9 cellular contexts compared by ENCODE assay signal in the genomic region with DNA sequence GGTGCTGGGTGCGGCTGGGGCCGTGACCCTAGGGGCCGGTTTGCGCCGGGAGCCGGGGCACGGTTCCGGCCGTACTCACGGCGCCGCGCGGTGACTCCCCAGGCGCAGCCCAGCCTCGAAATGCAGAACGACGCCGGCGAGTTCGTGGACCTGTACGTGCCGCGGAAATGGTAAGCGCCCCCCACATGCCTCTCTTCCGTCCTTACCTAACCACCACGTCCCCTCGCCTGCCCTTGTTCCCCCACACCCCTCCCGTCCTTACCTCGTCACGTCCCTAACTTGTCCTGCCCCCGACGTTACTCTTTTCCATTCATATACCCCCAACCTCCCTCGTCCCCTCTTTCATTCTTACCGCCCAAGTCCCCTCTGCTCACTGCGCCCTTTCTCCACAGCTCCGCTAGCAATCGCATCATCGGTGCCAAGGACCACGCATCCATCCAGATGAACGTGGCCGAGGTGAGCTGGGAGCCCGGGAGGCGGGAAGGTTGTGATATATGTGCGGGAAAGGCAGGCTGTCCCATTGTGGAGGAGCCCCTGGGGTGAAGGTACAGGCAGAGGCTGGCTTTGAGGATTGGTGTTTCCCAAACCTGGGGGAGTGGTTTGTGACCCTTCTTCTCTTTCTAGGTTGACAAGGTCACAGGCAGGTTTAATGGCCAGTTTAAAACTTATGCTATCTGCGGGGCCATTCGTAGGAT. TPM values are rescaled to one million over a fixed set of nuclear protein-coding genes. Genes with fewer than 3 reads are reported as not detected.
DNase-seq lines count a peak whose midpoint lies in the region; ATAC-seq, FAIRE-seq and TF ChIP-seq lines count a peak whose summit lies in the region.
"Had no signal": no experiment of that assay in that cellular context is flagged by ENCODE, and none has a peak within 500 bp of the region (broad histone marks: within the 10 kb centered on the region; RNA-seq: fewer than 3 reads in every experiment).

No MANE protein-coding gene starts in this region.

- ATAC-seq in activated CD8-positive, alpha-beta memory T cell treated with anti-CD3 and anti-CD28 coated beads, Interleukin-2, amount 10 ng/mL, durations not matched to agents 7 days and 5 days, result no peak
- ATAC-seq in HepG2, result no peak

- TF ChIP-seq POLR2A in HepG2 (IDR thresholded peaks at IDR 0.05; ENCODE audit: insufficient read depth in 1 of 2, low read depth in 2 of 2, low read length in 2 of 2) (peak in 1 of 2 experiments; percentile 33; a peak in 1 of 4 replicates), tibial nerve (IDR thresholded peaks at IDR 0.05) (no peak)

- H3K36me3 Mint-ChIP-seq in activated CD8-positive, alpha-beta memory T cell treated with anti-CD3 and anti-CD28 coated beads, Interleukin-2, amount 10 ng/mL, durations not matched to agents 7 days and 5 days, result peaks cover 28% of the 10 kb centered on the region
- H3K36me3 Mint-ChIP-seq in activated naive CD8-positive, alpha-beta T cell, result peaks cover 9% of the 10 kb centered on the region

- no peak overlapping the region for H2AFZ ChIP-seq in HepG2 (ENCODE audit: low read length)

- peak; percentile 52 for DNase-seq in activated CD8-positive, alpha-beta memory T cell treated with anti-CD3 and anti-CD28 coated beads, Interleukin-2, amount 10 ng/mL, durations not matched to agents 7 days and 5 days
- no peak for DNase-seq in activated CD8-positive, alpha-beta memory T cell treated with anti-CD3 and anti-CD28 coated beads, Interleukin-2, amount 50 U/mL, for 48 hours
- DNase-seq in HepG2 (ENCODE audit: low spot score), result no peak
- DNase-seq in tibial nerve (ENCODE audit: low spot score in 2 of 2), result no peak
- DNase-seq in Kasumi-1 (lab: John Stamatoyannopoulos, UW), result no peak
- DNase-seq in NCI-H187 treated with DMSO at 0.1 percent for 48 hours (lab: John Stamatoyannopoulos, UW), result no peak
- no peak for DNase-seq in G401 (ENCODE audit: low spot score)

- no peaks in the 10 kb centered on the region; a peak in 2 of 5 replicates for H3K27me3 ChIP-seq in HepG2 (ENCODE audit: control insufficient read depth in 1 of 2, insufficient read depth in 2 of 2, low read length in 2 of 2)
- H3K27me3 ChIP-seq in tibial nerve, result no peaks in the 10 kb centered on the region

- in situ Hi-C loops in HepG2 (cut with HindIII; ENCODE audit: extremely low pct_ligation_motif_present, low pct_unique_long_range_greater_than_20kb), result no loop called here
- in situ Hi-C loops in G401 (cut with HindIII; ENCODE audit: low sequenced_read_pairs), result no loop called here

- H3K27ac ChIP-seq in HepG2 (ENCODE audit: extremely low read length, insufficient read depth, low read length), result peak overlapping the region; percentile 66
- H3K27ac ChIP-seq in tibial nerve, result peak overlapping the region; percentile 80 to 98 (median 93)

- peak overlapping the region; percentile 92 for H3K4me3 Mint-ChIP-seq in activated CD8-positive, alpha-beta memory T cell treated with anti-CD3 and anti-CD28 coated beads, Interleukin-2, amount 10 ng/mL, durations not matched to agents 7 days and 5 days
- peak overlapping the region; percentile 96 for H3K4me3 Mint-ChIP-seq in activated naive CD8-positive, alpha-beta T cell

- H3K4me1 ChIP-seq in HepG2 (ENCODE audit: insufficient read depth, low read length), result peaks cover 34% of the 10 kb centered on the region
- peaks cover 0 to 43% (median 26%) of the 10 kb centered on the region in 4 donors for H3K4me1 ChIP-seq in tibial nerve

- FAIRE-seq in HepG2 (lab: Jason Lieb, UNC), result no peak
- FAIRE-seq: G401.6 had no signal

- no peaks in the 10 kb centered on the region for H3K9me3 Mint-ChIP-seq in activated CD8-positive, alpha-beta memory T cell treated with anti-CD3 and anti-CD28 coated beads, Interleukin-2, amount 10 ng/mL, durations not matched to agents 7 days and 5 days (ENCODE audit: low read depth)
- no peaks in the 10 kb centered on the region for H3K9me3 Mint-ChIP-seq in activated naive CD8-positive, alpha-beta T cell (ENCODE audit: low read depth)

- H3K27me3 Mint-ChIP-seq in activated CD8-positive, alpha-beta memory T cell treated with anti-CD3 and anti-CD28 coated beads, Interleukin-2, amount 10 ng/mL, durations not matched to agents 7 days and 5 days, result no peaks in the 10 kb centered on the region
- H3K27me3 Mint-ChIP-seq in activated naive CD8-positive, alpha-beta T cell, result no peaks in the 10 kb centered on the region

- BruUV-seq in HepG2 (replicated peaks; lab: Mats Ljungman, UMichigan), result TSS peak; percentile 76

- no peak for TF ChIP-seq CTCF in HepG2 (CRISPR knock-in tag; IDR thresholded peaks at IDR 0.05)
- TF ChIP-seq CTCF in tibial nerve (IDR thresholded peaks at IDR 0.05), result no peak

- H3K79me2 ChIP-seq in HepG2 (ENCODE audit: insufficient read depth, low read length), result peaks cover 40% of the 10 kb centered on the region

- POLR2A ChIA-PET in HepG2 (lab: Yijun Ruan, JAX), result interaction anchor here (0.6 to 4.5 kb wide), 20 partner anchors 8 to 1240 kb away, joined by 3 to 73 read pairs (median 5); a partner anchor contains a TSS

- H3K4me3 ChIP-seq in HepG2 (replicated peaks in 1 of 3; ENCODE audit: insufficient read depth in 1 of 3, low read depth in 2 of 3, low read length in 3 of 3) (peak overlapping the region; percentile 97 to 99 (median 99)), tibial nerve (peak overlapping the region; percentile 71 to 97 (median 88))

- no peak for TF ChIP-seq RAD21 in HepG2 (CRISPR knock-in tag; IDR thresholded peaks at IDR 0.05)

- peak overlapping the region; percentile 92 for H3K27ac Mint-ChIP-seq in activated CD8-positive, alpha-beta memory T cell treated with anti-CD3 and anti-CD28 coated beads, Interleukin-2, amount 10 ng/mL, durations not matched to agents 7 days and 5 days
- peak overlapping the region; percentile 93 for H3K27ac Mint-ChIP-seq in activated naive CD8-positive, alpha-beta T cell

- TF ChIP-seq EP300 in HepG2 (IDR thresholded peaks at IDR 0.05; ENCODE audit: low read depth in 2 of 2, low read length in 2 of 2) (no peak), HepG2 (CRISPR knock-in tag; IDR thresholded peaks at IDR 0.05; ENCODE audit: borderline replicate concordance) (no peak), tibial nerve (IDR thresholded peaks at IDR 0.05) (no peak)

- peaks cover 15 to 34% of the 10 kb centered on the region in 2 experiments for H3K36me3 ChIP-seq in HepG2 (replicated peaks in 1 of 2; ENCODE audit: control insufficient read depth in 1 of 2, insufficient read depth in 2 of 2, low read length in 2 of 2)
- H3K36me3 ChIP-seq in tibial nerve, result peaks cover 0 to 44% (median 1%) of the 10 kb centered on the region in 3 donors

- H3K9ac ChIP-seq in HepG2 (ENCODE audit: insufficient read depth, low read depth, low read length), result peak overlapping the region; percentile 97

- H3K4me1 Mint-ChIP-seq in activated CD8-positive, alpha-beta memory T cell treated with anti-CD3 and anti-CD28 coated beads, Interleukin-2, amount 10 ng/mL, durations not matched to agents 7 days and 5 days, result peaks cover 48% of the 10 kb centered on the region
- peaks cover 35% of the 10 kb centered on the region for H3K4me1 Mint-ChIP-seq in activated naive CD8-positive, alpha-beta T cell (ENCODE audit: low read depth)

- H3K9me3 ChIP-seq in HepG2 (ENCODE audit: low read length), result no peaks in the 10 kb centered on the region
- H3K9me3 ChIP-seq in tibial nerve, result no peaks in the 10 kb centered on the region

- WGBS in HepG2 (ENCODE audit: low lambda C conversion rate), result under 1% methylated on average over 43 of the region's 47 CpGs
- WGBS in tibial nerve, 2 donors, result 4% methylated on average over 31 to 43 of the region's 47 CpGs

- CTCF ChIA-PET in activated CD8-positive, alpha-beta memory T cell treated with anti-CD3 and anti-CD28 coated beads, Interleukin-2, amount 10 ng/mL, durations not matched to agents 7 days and 5 days (lab: Charles Lee), result interaction anchor here (0.7 to 2.0 kb wide), 4 partner anchors 85 to 836 kb away, joined by 3 to 11 read pairs (median 3); a partner anchor contains a TSS
- CTCF ChIA-PET in HepG2 (lab: Yijun Ruan, JAX; ENCODE audit: low intra/inter-chr PET ratio, low total read pairs), result interaction anchor here (2.8 kb wide), 1 partner anchor 85 kb away, joined by 13 read pairs; a partner anchor contains a TSS

- peaks cover 17% of the 10 kb centered on the region for H4K20me1 ChIP-seq in HepG2 (ENCODE audit: insufficient read depth, low read length)

- intact Hi-C loops in HepG2 (cut with micrococcal nuclease; ENCODE audit: unreplicated experiment), result no loop called here

- peak overlapping the region; percentile 97 for H3K4me2 ChIP-seq in HepG2 (ENCODE audit: low read depth, low read length)

RNA-seq across cellular contexts. Expression of a gene that starts 0.5 kb away (rescaled TPM):
- 1,000 to 10,000 TPM; 1,634 to 1,703 TPM for total RNA-seq in activated CD8-positive, alpha-beta memory T cell treated with anti-CD3 and anti-CD28 coated beads, Interleukin-2, amount 10 ng/mL, durations not matched to agents 7 days and 5 days
- total RNA-seq in HepG2 (2016; rRNA removed; fragmentation: Illumina TruSeq; extraction: Trizol) (2,584 and 2,647 TPM in 2 replicates), tibial nerve (1,000 to 10,000 TPM; 1,371 to 3,195 (median 1,826) TPM)
- 3,497 and 3,511 TPM in 2 replicates for total RNA-seq in HepG2 (2016; cell fraction: cytosol; rRNA removed; fragmentation: Illumina TruSeq; extraction: Trizol; ENCODE audit: low read depth)
- 2,606 and 2,768 TPM in 2 replicates for total RNA-seq in HepG2 (2016; cell fraction: insoluble cytoplasmic fraction; rRNA removed; fragmentation: Illumina TruSeq; extraction: Trizol)
- 4,939 and 5,761 TPM in 2 replicates for total RNA-seq in HepG2 (2016; cell fraction: membrane; rRNA removed; fragmentation: Illumina TruSeq; extraction: Trizol)
- total RNA-seq in HepG2 (2016; cell fraction: nucleus; rRNA removed; fragmentation: Illumina TruSeq; extraction: Trizol), result 1,156 and 1,166 TPM in 2 replicates
- 9,925 and 11,063 TPM in 2 replicates for polyA plus RNA-seq in HepG2 (2011; rRNA removed)
- polyA plus RNA-seq in HepG2 (2011; cell fraction: cytosol; rRNA removed), result 11,031 and 15,081 TPM in 2 replicates
- 5,156 and 5,267 TPM in 2 replicates for polyA plus RNA-seq in HepG2 (2011; cell fraction: nucleus; rRNA removed)
- 6,658 and 8,852 TPM in 2 replicates for polyA plus RNA-seq in HepG2 (2012)
- 5,362 and 5,590 TPM in 2 replicates for polyA plus RNA-seq in HepG2 (2016; cell fraction: cytosol; fragmentation: Illumina TruSeq; extraction: Trizol; ENCODE audit: low read depth)
- 3,197 and 3,428 TPM in 2 replicates for polyA plus RNA-seq in HepG2 (2016; cell fraction: insoluble cytoplasmic fraction; fragmentation: Illumina TruSeq; extraction: Trizol; ENCODE audit: low read depth)
- 5,998 and 6,820 TPM in 2 replicates for polyA plus RNA-seq in HepG2 (2016; cell fraction: membrane; fragmentation: Illumina TruSeq; extraction: Trizol; ENCODE audit: low read depth)
- polyA plus RNA-seq in HepG2 (2016; cell fraction: nucleus; fragmentation: Illumina TruSeq; extraction: Trizol; ENCODE audit: insufficient read depth, low read depth), result 2,753 and 2,989 TPM in 2 replicates
- 2,340 and 3,999 TPM in 2 replicates for polyA minus RNA-seq in HepG2 (2011; rRNA and poly(A)+ RNA removed; ENCODE audit: low replicate concordance)
- 1,154 and 1,167 TPM in 2 replicates for polyA minus RNA-seq in HepG2 (2011; cell fraction: cytosol; rRNA and poly(A)+ RNA removed)
- 809 and 896 TPM in 2 replicates for polyA minus RNA-seq in HepG2 (2011; cell fraction: nucleus; rRNA and poly(A)+ RNA removed)
- 1,245 and 1,753 TPM in 2 replicates for total RNA-seq in G401 (2014; rRNA removed; shearing (Covaris generic))

RNA-seq across cellular contexts. Expression of a gene that starts 19.7 kb away (rescaled TPM):
- 10 to 100 TPM; 15.6 to 16.5 TPM for total RNA-seq in activated CD8-positive, alpha-beta memory T cell treated with anti-CD3 and anti-CD28 coated beads, Interleukin-2, amount 10 ng/mL, durations not matched to agents 7 days and 5 days
- total RNA-seq in HepG2 (2016; rRNA removed; fragmentation: Illumina TruSeq; extraction: Trizol), result 9.7 and 10.2 TPM in 2 replicates
- total RNA-seq in HepG2 (2016; cell fraction: cytosol; rRNA removed; fragmentation: Illumina TruSeq; extraction: Trizol; ENCODE audit: low read depth), result 3.4 and 4.0 TPM in 2 replicates
- 9.2 and 9.3 TPM in 2 replicates for total RNA-seq in HepG2 (2016; cell fraction: insoluble cytoplasmic fraction; rRNA removed; fragmentation: Illumina TruSeq; extraction: Trizol)
- 13.2 and 14.3 TPM in 2 replicates for total RNA-seq in HepG2 (2016; cell fraction: membrane; rRNA removed; fragmentation: Illumina TruSeq; extraction: Trizol)
- 5.6 and 7.3 TPM in 2 replicates for total RNA-seq in HepG2 (2016; cell fraction: nucleus; rRNA removed; fragmentation: Illumina TruSeq; extraction: Trizol)
- 5.2 and 5.9 TPM in 2 replicates for polyA plus RNA-seq in HepG2 (2011; rRNA removed)
- polyA plus RNA-seq in HepG2 (2011; cell fraction: cytosol; rRNA removed), result 4.8 and 5.4 TPM in 2 replicates
- 6.8 and 7.6 TPM in 2 replicates for polyA plus RNA-seq in HepG2 (2011; cell fraction: nucleus; rRNA removed)
- polyA plus RNA-seq in HepG2 (2012), result 4.7 and 5.4 TPM in 2 replicates
- polyA plus RNA-seq in HepG2 (2016; cell fraction: cytosol; fragmentation: Illumina TruSeq; extraction: Trizol; ENCODE audit: low read depth), result 7.5 and 8.3 TPM in 2 replicates
- 20.6 and 26.7 TPM in 2 replicates for polyA plus RNA-seq in HepG2 (2016; cell fraction: insoluble cytoplasmic fraction; fragmentation: Illumina TruSeq; extraction: Trizol; ENCODE audit: low read depth)
- polyA plus RNA-seq in HepG2 (2016; cell fraction: membrane; fragmentation: Illumina TruSeq; extraction: Trizol; ENCODE audit: low read depth), result 20.0 and 22.1 TPM in 2 replicates
- polyA plus RNA-seq in HepG2 (2016; cell fraction: nucleus; fragmentation: Illumina TruSeq; extraction: Trizol; ENCODE audit: insufficient read depth, low read depth), result 18.8 and 19.3 TPM in 2 replicates
- polyA minus RNA-seq in HepG2 (2011; rRNA and poly(A)+ RNA removed; ENCODE audit: low replicate concordance), result 5.3 and 6.3 TPM in 2 replicates
- polyA minus RNA-seq in HepG2 (2011; cell fraction: cytosol; rRNA and poly(A)+ RNA removed), result 4.9 and 6.3 TPM in 2 replicates
- 4.8 and 5.2 TPM in 2 replicates for polyA minus RNA-seq in HepG2 (2011; cell fraction: nucleus; rRNA and poly(A)+ RNA removed)
- total RNA-seq in tibial nerve, result 1 to 10 TPM; 1.1 to 9.9 (median 6.2) TPM
- total RNA-seq in G401 (2014; rRNA removed; shearing (Covaris generic)), result 4.2 and 7.2 TPM in 2 replicates

RNA-seq across cellular contexts. Expression of a gene that starts 20.3 kb away (rescaled TPM):
- 1 to 10 TPM in 1 of 2 experiments, under 1 TPM in 1; 0.99 to 1.9 TPM for total RNA-seq in activated CD8-positive, alpha-beta memory T cell treated with anti-CD3 and anti-CD28 coated beads, Interleukin-2, amount 10 ng/mL, durations not matched to agents 7 days and 5 days
- total RNA-seq in HepG2 (2016; rRNA removed; fragmentation: Illumina TruSeq; extraction: Trizol) (28.5 and 44.7 TPM in 2 replicates), tibial nerve (100 to 1,000 TPM in 3 of 4 donors, 10 to 100 TPM in 1; 95.2 to 230 (median 139) TPM)
- total RNA-seq in HepG2 (2016; cell fraction: cytosol; rRNA removed; fragmentation: Illumina TruSeq; extraction: Trizol; ENCODE audit: low read depth), result 32.2 and 40.1 TPM in 2 replicates
- 24.0 and 53.5 TPM in 2 replicates for total RNA-seq in HepG2 (2016; cell fraction: insoluble cytoplasmic fraction; rRNA removed; fragmentation: Illumina TruSeq; extraction: Trizol)
- total RNA-seq in HepG2 (2016; cell fraction: membrane; rRNA removed; fragmentation: Illumina TruSeq; extraction: Trizol), result 23.5 and 24.2 TPM in 2 replicates
- total RNA-seq in HepG2 (2016; cell fraction: nucleus; rRNA removed; fragmentation: Illumina TruSeq; extraction: Trizol), result 108 and 131 TPM in 2 replicates
- polyA plus RNA-seq in HepG2 (2011; rRNA removed), result 21.0 and 22.7 TPM in 2 replicates
- polyA plus RNA-seq in HepG2 (2011; cell fraction: cytosol; rRNA removed), result 9.5 and 17.6 TPM in 2 replicates
- polyA plus RNA-seq in HepG2 (2011; cell fraction: nucleus; rRNA removed), result 504 and 754 TPM in 2 replicates
- polyA plus RNA-seq in HepG2 (2012), result 96.2 and 135 TPM in 2 replicates
- 12.5 and 12.7 TPM in 2 replicates for polyA plus RNA-seq in HepG2 (2016; cell fraction: cytosol; fragmentation: Illumina TruSeq; extraction: Trizol; ENCODE audit: low read depth)
- 34.3 and 49.3 TPM in 2 replicates for polyA plus RNA-seq in HepG2 (2016; cell fraction: insoluble cytoplasmic fraction; fragmentation: Illumina TruSeq; extraction: Trizol; ENCODE audit: low read depth)
- 14.2 and 17.2 TPM in 2 replicates for polyA plus RNA-seq in HepG2 (2016; cell fraction: membrane; fragmentation: Illumina TruSeq; extraction: Trizol; ENCODE audit: low read depth)
- 598 and 620 TPM in 2 replicates for polyA plus RNA-seq in HepG2 (2016; cell fraction: nucleus; fragmentation: Illumina TruSeq; extraction: Trizol; ENCODE audit: insufficient read depth, low read depth)
- 26.2 and 35.7 TPM in 2 replicates for polyA minus RNA-seq in HepG2 (2011; rRNA and poly(A)+ RNA removed; ENCODE audit: low replicate concordance)
- polyA minus RNA-seq in HepG2 (2011; cell fraction: cytosol; rRNA and poly(A)+ RNA removed), result 23.2 and 27.1 TPM in 2 replicates
- 70.0 and 71.2 TPM in 2 replicates for polyA minus RNA-seq in HepG2 (2011; cell fraction: nucleus; rRNA and poly(A)+ RNA removed)
- 21.6 and 28.3 TPM in 2 replicates for total RNA-seq in G401 (2014; rRNA removed; shearing (Covaris generic))

RNA-seq across cellular contexts. Expression of a gene that starts 40.0 kb away (rescaled TPM):
- total RNA-seq in activated CD8-positive, alpha-beta memory T cell treated with anti-CD3 and anti-CD28 coated beads, Interleukin-2, amount 10 ng/mL, durations not matched to agents 7 days and 5 days, result not detected
- total RNA-seq in HepG2 (2016; rRNA removed; fragmentation: Illumina TruSeq; extraction: Trizol) (0.46 and 0.86 TPM in 2 replicates), tibial nerve (not detected)
- 0.30 and 0.62 TPM in 2 replicates for total RNA-seq in HepG2 (2016; cell fraction: cytosol; rRNA removed; fragmentation: Illumina TruSeq; extraction: Trizol; ENCODE audit: low read depth)
- 0.65 and 0.76 TPM in 2 replicates for total RNA-seq in HepG2 (2016; cell fraction: insoluble cytoplasmic fraction; rRNA removed; fragmentation: Illumina TruSeq; extraction: Trizol)
- total RNA-seq in HepG2 (2016; cell fraction: membrane; rRNA removed; fragmentation: Illumina TruSeq; extraction: Trizol), result 0.52 and 0.65 TPM in 2 replicates
- 0.78 and 0.81 TPM in 2 replicates for total RNA-seq in HepG2 (2016; cell fraction: nucleus; rRNA removed; fragmentation: Illumina TruSeq; extraction: Trizol)
- polyA plus RNA-seq in HepG2 (2011; rRNA removed), result 0.69 and 0.82 TPM in 2 replicates
- 0.46 and 0.94 TPM in 2 replicates for polyA plus RNA-seq in HepG2 (2011; cell fraction: cytosol; rRNA removed)
- 1.1 and 1.2 TPM in 2 replicates for polyA plus RNA-seq in HepG2 (2011; cell fraction: nucleus; rRNA removed)
- polyA plus RNA-seq in HepG2 (2012), result 0.24 and 0.42 TPM in 2 replicates
- 0.52 and 0.54 TPM in 2 replicates for polyA plus RNA-seq in HepG2 (2016; cell fraction: cytosol; fragmentation: Illumina TruSeq; extraction: Trizol; ENCODE audit: low read depth)
- 0.67 and 0.91 TPM in 2 replicates for polyA plus RNA-seq in HepG2 (2016; cell fraction: insoluble cytoplasmic fraction; fragmentation: Illumina TruSeq; extraction: Trizol; ENCODE audit: low read depth)
- 0.51 and 0.60 TPM in 2 replicates for polyA plus RNA-seq in HepG2 (2016; cell fraction: membrane; fragmentation: Illumina TruSeq; extraction: Trizol; ENCODE audit: low read depth)
- polyA plus RNA-seq in HepG2 (2016; cell fraction: nucleus; fragmentation: Illumina TruSeq; extraction: Trizol; ENCODE audit: insufficient read depth, low read depth), result 0.97 and 1.1 TPM in 2 replicates
- 0.40 TPM in 1 of 2 replicates, not detected in the other for polyA minus RNA-seq in HepG2 (2011; rRNA and poly(A)+ RNA removed; ENCODE audit: low replicate concordance)
- 0.40 TPM in 1 of 2 replicates, not detected in the other for polyA minus RNA-seq in HepG2 (2011; cell fraction: cytosol; rRNA and poly(A)+ RNA removed)
- 0.26 and 0.75 TPM in 2 replicates for polyA minus RNA-seq in HepG2 (2011; cell fraction: nucleus; rRNA and poly(A)+ RNA removed)
- not detected in 2 replicates for total RNA-seq in G401 (2014; rRNA removed; shearing (Covaris generic))
